In the genomic region with DNA sequence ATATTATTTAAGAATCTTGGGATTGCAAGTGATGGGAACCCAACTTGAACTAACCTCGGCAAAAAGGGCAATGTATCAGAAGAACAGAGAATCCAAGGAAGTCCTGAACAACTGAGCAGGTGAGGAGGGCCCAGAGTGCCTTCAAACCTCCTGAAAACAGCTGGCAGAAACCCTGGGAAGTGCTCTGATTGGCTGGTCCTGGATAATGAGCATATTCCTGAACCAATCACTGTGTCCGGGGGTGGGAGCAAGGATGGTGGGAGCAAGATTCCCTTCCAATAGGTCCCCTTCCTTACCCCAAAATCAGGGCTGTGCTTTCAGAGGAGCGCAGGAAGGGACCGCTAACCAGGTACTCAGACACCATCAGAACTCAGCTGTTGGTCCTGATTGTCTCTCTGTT, we compare ENCODE assay signal across 25 cellular contexts. TPM values are rescaled to one million over a fixed set of nuclear protein-coding genes. Genes with fewer than 3 reads are reported as not detected.
A peak's percentile ranks its signal among the peaks of the same experiment; 100 is the strongest.
DNase-seq lines count a peak whose midpoint lies in the region; ATAC-seq and TF ChIP-seq lines count a peak whose summit lies in the region.
"Had no signal": no experiment of that assay in that cellular context is flagged by ENCODE, and none has a peak within 500 bp of the region (broad histone marks: within the 10 kb centered on the region; RNA-seq: fewer than 3 reads in every experiment).

No MANE protein-coding gene starts in this region.

- H2AFZ ChIP-seq in SK-N-SH (ENCODE audit: low read depth) (no peak overlapping the region), neural progenitor cell (replicated peaks) (no peak overlapping the region)

- WGBS in SK-N-SH (ENCODE audit: low lambda C conversion rate) = 82% methylated on average over 3 of the region's 4 CpGs

- H3K4me3 Mint-ChIP-seq in endothelial cell (ENCODE audit: unreplicated experiment) (no peak overlapping the region), neural progenitor cell (no peak overlapping the region)
- H3K4me3 Mint-ChIP-seq in activated T-helper 17 cell treated with anti-CD3 and anti-CD28 coated beads, Interleukin-2, amount 50 U/mL, for 72 hours = no peak overlapping the region
- H3K4me3 Mint-ChIP-seq: activated CD4-positive, alpha-beta T cell treated with anti-CD3 and anti-CD28 coated beads for 36 hours; activated T-cell treated with anti-CD3 and anti-CD28 coated beads, Interleukin-2, amount 50 U/mL, for 24 hours; nephron progenitor cell had no signal

- H3K36me3 ChIP-seq in SK-N-SH (replicated peaks in 1 of 2; ENCODE audit: control insufficient read depth in 1 of 2, insufficient read depth in 2 of 2, low read length in 1 of 2) = no peaks in the 10 kb centered on the region
- H3K36me3 ChIP-seq in neural progenitor cell = no peaks in the 10 kb centered on the region
- H3K36me3 ChIP-seq: BLaER1 treated with 17β-estradiol and CSF1 and Interleukin-3, amounts not matched to agents 10 nM and 100 nM; upper lobe of right lung had no signal

- peak; percentile 44 for DNase-seq in SK-N-SH
- DNase-seq in Jurkat, Clone E6-1 (ENCODE audit: low read depth, low spot score) = peak; percentile 29
- peak; percentile 28 for DNase-seq in endothelial cell (ENCODE audit: low spot score)
- DNase-seq in neural progenitor cell (ENCODE audit: low spot score) = peak; percentile 14
- DNase-seq in T1000 (lab: John Stamatoyannopoulos, UW) = no peak
- DNase-seq: activated CD4-positive, alpha-beta T cell treated with anti-CD3 and anti-CD28 coated beads for 36 hours; activated CD8-positive, alpha-beta memory T cell treated with anti-CD3 and anti-CD28 coated beads for 24 hours; activated naive CD4-positive, alpha-beta T cell treated with Interleukin-2 at 50 U/mL for 16 hours; activated T-cell treated with anti-CD3 and anti-CD28 coated beads, Interleukin-2, amount 50 U/mL, for 24 hours; amygdala; GDM1; glutamatergic neuron; mucosa of descending colon; NCI-H2171 treated with DMSO at 0.1 percent for 48 hours; NCI-H526 treated with DMSO at 0.1 percent for 48 hours; nephron progenitor cell; Right ventricle myocardium superior; upper lobe of right lung had no signal

- H3K9ac ChIP-seq in SK-N-SH = no peak overlapping the region
- H3K9ac ChIP-seq in neural progenitor cell = no peak overlapping the region
- H3K9ac ChIP-seq: BLaER1 treated with 17β-estradiol and CSF1 and Interleukin-3, amounts not matched to agents 10 nM and 100 nM had no signal

- CTCF ChIA-PET in SK-N-SH (lab: Yijun Ruan, JAX) = interaction anchor here (1.6 to 3.3 kb wide), 2 partner anchors 28 to 488 kb away, joined by 6 to 13 read pairs; no protein-coding TSS in a partner anchor

- H3K4me1 Mint-ChIP-seq in endothelial cell (ENCODE audit: unreplicated experiment) = no peaks in the 10 kb centered on the region
- H3K4me1 Mint-ChIP-seq in neural progenitor cell = peaks cover 39% of the 10 kb centered on the region
- no peaks in the 10 kb centered on the region for H3K4me1 Mint-ChIP-seq in activated T-helper 17 cell treated with anti-CD3 and anti-CD28 coated beads, Interleukin-2, amount 50 U/mL, for 72 hours
- H3K4me1 Mint-ChIP-seq: activated CD4-positive, alpha-beta T cell treated with anti-CD3 and anti-CD28 coated beads for 36 hours had no signal

- H3K79me2 ChIP-seq in SK-N-SH (ENCODE audit: insufficient read depth) = no peaks in the 10 kb centered on the region
- H3K79me2 ChIP-seq in neural progenitor cell (ENCODE audit: low read depth) = no peaks in the 10 kb centered on the region

- no peak for TF ChIP-seq EP300 in SK-N-SH (IDR thresholded peaks at IDR 0.05; ENCODE audit: borderline replicate concordance in 1 of 2, low read depth in 1 of 2, low read length in 1 of 2)

- H3K27ac Mint-ChIP-seq in endothelial cell (ENCODE audit: unreplicated experiment) (no peak overlapping the region), neural progenitor cell (no peak overlapping the region)
- no peak overlapping the region for H3K27ac Mint-ChIP-seq in activated T-helper 17 cell treated with anti-CD3 and anti-CD28 coated beads, Interleukin-2, amount 50 U/mL, for 72 hours
- H3K27ac Mint-ChIP-seq: activated CD4-positive, alpha-beta T cell treated with anti-CD3 and anti-CD28 coated beads for 36 hours; activated T-cell treated with anti-CD3 and anti-CD28 coated beads, Interleukin-2, amount 50 U/mL, for 24 hours; nephron progenitor cell had no signal

- POLR2A ChIA-PET in SK-N-SH (lab: Yijun Ruan, JAX) = no interaction called here

- no peak for TF ChIP-seq CTCF in SK-N-SH (IDR thresholded peaks at IDR 0.05)
- no peak for TF ChIP-seq CTCF in endothelial cell (IDR thresholded peaks at IDR 0.05; ENCODE audit: unreplicated experiment)
- TF ChIP-seq CTCF in neural progenitor cell (IDR thresholded peaks at IDR 0.05) = no peak

- no peak for TF ChIP-seq RAD21 in SK-N-SH (IDR thresholded peaks at IDR 0.05; ENCODE audit: low read length)

- H4K20me1 ChIP-seq in SK-N-SH (ENCODE audit: insufficient read depth) = no peaks in the 10 kb centered on the region
- no peaks in the 10 kb centered on the region for H4K20me1 ChIP-seq in neural progenitor cell (ENCODE audit: low read depth)
- H4K20me1 ChIP-seq: BLaER1 treated with 17β-estradiol and CSF1 and Interleukin-3, amounts not matched to agents 10 nM and 100 nM had no signal

- H3K36me3 Mint-ChIP-seq in endothelial cell (ENCODE audit: low read depth, unreplicated experiment) (no peaks in the 10 kb centered on the region), neural progenitor cell (no peaks in the 10 kb centered on the region)
- no peaks in the 10 kb centered on the region for H3K36me3 Mint-ChIP-seq in activated T-helper 17 cell treated with anti-CD3 and anti-CD28 coated beads, Interleukin-2, amount 50 U/mL, for 72 hours (ENCODE audit: low read depth)

- H3K4me3 ChIP-seq in SK-N-SH (ENCODE audit: low read depth in 2 of 2, low read length in 1 of 2) = no peak overlapping the region
- no peak overlapping the region for H3K4me3 ChIP-seq in Jurkat, Clone E6-1 (ENCODE audit: low read length)
- H3K4me3 ChIP-seq in neural progenitor cell = no peak overlapping the region
- H3K4me3 ChIP-seq: A549; BLaER1 treated with 17β-estradiol and CSF1 and Interleukin-3, amounts not matched to agents 10 nM and 100 nM; coronary artery; GM12878; mucosa of descending colon; upper lobe of right lung had no signal

- H3K4me2 ChIP-seq in SK-N-SH (no peak overlapping the region), neural progenitor cell (no peak overlapping the region)
- H3K4me2 ChIP-seq: A549; BLaER1 treated with 17β-estradiol and CSF1 and Interleukin-3, amounts not matched to agents 10 nM and 100 nM had no signal

- H3K9me3 ChIP-seq in SK-N-SH = no peaks in the 10 kb centered on the region
- H3K9me3 ChIP-seq in neural progenitor cell (ENCODE audit: low read depth) = no peaks in the 10 kb centered on the region
- H3K9me3 ChIP-seq: A549; BLaER1 treated with 17β-estradiol and CSF1 and Interleukin-3, amounts not matched to agents 10 nM and 100 nM; mucosa of descending colon; upper lobe of right lung had no signal

- no peaks in the 10 kb centered on the region for H3K9me2 ChIP-seq in SK-N-SH

- H3K27me3 Mint-ChIP-seq in endothelial cell (ENCODE audit: unreplicated experiment) (no peaks in the 10 kb centered on the region), neural progenitor cell (ENCODE audit: insufficient read depth, low read depth) (peaks cover 5% of the 10 kb centered on the region)
- H3K27me3 Mint-ChIP-seq in activated T-helper 17 cell treated with anti-CD3 and anti-CD28 coated beads, Interleukin-2, amount 50 U/mL, for 72 hours = peaks cover 11% of the 10 kb centered on the region

- H3K9me3 Mint-ChIP-seq in endothelial cell (ENCODE audit: unreplicated experiment) (no peaks in the 10 kb centered on the region), neural progenitor cell (no peaks in the 10 kb centered on the region)
- no peaks in the 10 kb centered on the region for H3K9me3 Mint-ChIP-seq in activated T-helper 17 cell treated with anti-CD3 and anti-CD28 coated beads, Interleukin-2, amount 50 U/mL, for 72 hours
- H3K9me3 Mint-ChIP-seq: activated T-cell treated with anti-CD3 and anti-CD28 coated beads, Interleukin-2, amount 50 U/mL, for 24 hours; nephron progenitor cell had no signal

- H3K27ac ChIP-seq in SK-N-SH (ENCODE audit: low read depth in 2 of 2, low read length in 1 of 2) (no peak overlapping the region), neural progenitor cell (no peak overlapping the region)
- H3K27ac ChIP-seq: A549; BLaER1 treated with 17β-estradiol and CSF1 and Interleukin-3, amounts not matched to agents 10 nM and 100 nM; coronary artery; upper lobe of right lung had no signal

- ATAC-seq in SK-N-SH treated with all-trans-retinoic acid at 6 μM for 48 hours (no peak; the same call in 2 of the 3 replicates), GM18517 (IDR thresholded peaks at IDR 0.05; ENCODE audit: unreplicated experiment) (no peak)
- no peak for ATAC-seq in activated T-helper 17 cell treated with anti-CD3 and anti-CD28 coated beads, Interleukin-2, amount 50 U/mL, for 72 hours (replicated peaks)
- ATAC-seq: activated CD4-positive, alpha-beta T cell treated with anti-CD3 and anti-CD28 coated beads for 36 hours; GM12878; mucosa of descending colon; upper lobe of right lung had no signal

- H3K4me1 ChIP-seq in SK-N-SH (ENCODE audit: control insufficient read depth in 1 of 2, insufficient read depth in 2 of 2, low read depth in 1 of 2, low read length in 1 of 2) (peaks cover 0 to 5% of the 10 kb centered on the region in 2 experiments; a peak in 1 of 4 replicates), neural progenitor cell (no peaks in the 10 kb centered on the region)
- H3K4me1 ChIP-seq: A549; BLaER1 treated with 17β-estradiol and CSF1 and Interleukin-3, amounts not matched to agents 10 nM and 100 nM; upper lobe of right lung had no signal

- peaks cover 9% of the 10 kb centered on the region; the same call in 1 of the 2 replicates for H3K27me3 ChIP-seq in SK-N-SH (ENCODE audit: insufficient read depth)
- no peaks in the 10 kb centered on the region for H3K27me3 ChIP-seq in neural progenitor cell
- H3K27me3 ChIP-seq: BLaER1 treated with 17β-estradiol and CSF1 and Interleukin-3, amounts not matched to agents 10 nM and 100 nM; upper lobe of right lung had no signal

- no peaks in the 10 kb centered on the region for H3F3A ChIP-seq in SK-N-SH (replicated peaks; ENCODE audit: insufficient read depth)
- no peaks in the 10 kb centered on the region for H3F3A ChIP-seq in neural progenitor cell (ENCODE audit: low read depth)

TF ChIP-seq in SK-N-SH, 30 proteins besides CTCF, POLR2A, EP300 and RAD21 (continues in another document):
- no peak for TF ChIP-seq ELF1 (IDR thresholded peaks at IDR 0.05)

TF ChIP-seq in SK-N-SH treated with all-trans-retinoic acid at 6 μM for 48 hours, 23 proteins besides CTCF, POLR2A, EP300 and RAD21 (continues in another document):
- TF ChIP-seq ZNF565 (CRISPR knock-in tag; conservative IDR thresholded peaks at IDR 0.05; ENCODE audit: low read depth) (no peak), ISL1 (CRISPR knock-in tag; IDR thresholded peaks at IDR 0.05) (no peak), RARB (CRISPR knock-in tag; IDR thresholded peaks at IDR 0.05) (no peak)

RNA-seq across cellular contexts. Expression of gene TBC1D2, which starts 31.9 kb away (rescaled TPM):
- polyA plus RNA-seq in SK-N-SH (2012; rRNA removed) = 5.1 and 5.6 TPM in 2 replicates
- 2.1 and 3.2 TPM in 2 replicates for polyA plus RNA-seq in SK-N-SH (2012; cell fraction: cytosol; rRNA removed)
- 9.4 and 10.6 TPM in 2 replicates for polyA plus RNA-seq in SK-N-SH (2012; cell fraction: nucleus; rRNA removed)
- 4.2 TPM for polyA plus RNA-seq in Jurkat, Clone E6-1 (2012; ENCODE audit: insufficient read depth, insufficient read length)
- total RNA-seq in endothelial cell (ENCODE audit: unreplicated experiment) (2.3 TPM), neural progenitor cell (ENCODE audit: low replicate concordance) (0.41 and 1.3 TPM in 2 replicates)
- 1 to 10 TPM; 5.6 to 6.4 TPM for total RNA-seq in activated T-helper 17 cell treated with anti-CD3 and anti-CD28 coated beads, Interleukin-2, amount 50 U/mL, for 72 hours
